26 cellular contexts compared by ENCODE assay signal in genomic region chr4:62144431-62144830, GRCh38.
"Had no signal": no experiment of that assay in that cellular context is flagged by ENCODE, and none has a peak within 500 bp of the region (broad histone marks: within the 10 kb centered on the region; RNA-seq: fewer than 3 reads in every experiment).

No MANE protein-coding gene starts in this region.

- H3K27ac ChIP-seq: stomach, suprapubic skin, testis, thoracic aorta, thyroid gland, tibial artery, tibial nerve, transverse colon, upper lobe of left lung, upper lobe of right lung, uterus, vagina had no signal

- H3K9me3 ChIP-seq: testis, thoracic aorta, thyroid gland, tibial nerve, transverse colon, upper lobe of right lung, uterus, vagina had no signal

- H3K36me3 ChIP-seq: stomach, suprapubic skin, thoracic aorta, thyroid gland, tibial artery, tibial nerve, transverse colon, upper lobe of left lung, upper lobe of right lung, uterus, vagina had no signal

- ATAC-seq: stimulated activated effector memory CD8-positive, alpha-beta T cell treated with anti-CD3 and anti-CD28 coated beads, Interleukin-12 subunit alpha, Interleukin-12 subunit beta, amount 100 ng/mL, for 72 hours; stimulated activated memory B cell treated with anti-CD40 and anti-IgM and Interleukin-4, amounts not matched to agents 10 μg/mL and 1 μg/mL and 100 μg/mL, for 72 hours; stimulated activated naive B cell treated with anti-CD40 and anti-IgM and Interleukin-4, amounts not matched to agents 10 μg/mL and 1 μg/mL and 100 μg/mL, for 72 hours; stimulated activated naive CD8-positive, alpha-beta T cell treated with anti-CD3 and anti-CD28 coated beads, Interleukin-15, amount 100 ng/mL, for 72 hours; stimulated activated naive CD8-positive, alpha-beta T cell treated with anti-CD3 and anti-CD28 coated beads, Interleukin-15, Interleukin-2, amounts not matched to agents 100 U/mL and 50 U/mL, for 24 hours; upper lobe of right lung had no signal

- H3K4me3 ChIP-seq: stomach, suprapubic skin, testis, thoracic aorta, thyroid gland, tibial artery, tibial nerve, transverse colon, upper lobe of left lung, upper lobe of right lung, uterus, vagina had no signal

- DNase-seq: stimulated activated CD4-positive, alpha-beta T cell treated with anti-CD3 and anti-CD28 coated beads, Interleukin-2, amount 100 ng/mL, for 48 hours; stimulated activated CD4-positive, alpha-beta T cell treated with anti-CD3 and anti-CD28 coated beads, Interleukin-4, amount 100 ng/mL, for 1 hour; stimulated activated CD4-positive, alpha-beta T cell treated with anti-CD3 and anti-CD28 coated beads, Interleukin-4, amount 100 ng/mL, for 24 hours; stimulated activated CD4-positive, alpha-beta T cell treated with anti-CD3 and anti-CD28 coated beads, Interleukin-4, amount 100 ng/mL, for 4 hours; stimulated activated CD8-positive, alpha-beta memory T cell treated with anti-CD3 and anti-CD28 coated beads, Interleukin-4, amount 100 ng/mL, for 48 hours; stimulated activated naive B cell treated with anti-CD40 and anti-IgM and Interleukin-4, amounts not matched to agents 10 μg/mL and 1 μg/mL and 100 μg/mL, for 72 hours; stimulated activated naive CD4-positive, alpha-beta T cell; stimulated activated naive CD4-positive, alpha-beta T cell treated with Interleukin-2 at 50 U/mL for 16 hours; stimulated activated naive CD8-positive, alpha-beta T cell treated with anti-CD3 and anti-CD28 coated beads, Interleukin-15, amount 100 ng/mL, for 72 hours; stimulated activated naive CD8-positive, alpha-beta T cell treated with anti-CD3 and anti-CD28 coated beads, Interleukin-15, Interleukin-2, amounts not matched to agents 100 U/mL and 50 U/mL, for 24 hours; stomach; substantia nigra; testis; thyroid gland; tibial artery; transverse colon; trophoblast cell; upper lobe of left lung; upper lobe of right lung; uterus had no signal

- H3K4me1 ChIP-seq: stomach, suprapubic skin, testis, thyroid gland, tibial artery, tibial nerve, transverse colon, upper lobe of left lung, upper lobe of right lung, uterus, vagina had no signal

- H3K27me3 ChIP-seq: stomach, suprapubic skin, testis, thyroid gland, tibial artery, tibial nerve, transverse colon, upper lobe of left lung, upper lobe of right lung, uterus, vagina had no signal
